7 cellular contexts compared by ENCODE assay signal in the genomic region with DNA sequence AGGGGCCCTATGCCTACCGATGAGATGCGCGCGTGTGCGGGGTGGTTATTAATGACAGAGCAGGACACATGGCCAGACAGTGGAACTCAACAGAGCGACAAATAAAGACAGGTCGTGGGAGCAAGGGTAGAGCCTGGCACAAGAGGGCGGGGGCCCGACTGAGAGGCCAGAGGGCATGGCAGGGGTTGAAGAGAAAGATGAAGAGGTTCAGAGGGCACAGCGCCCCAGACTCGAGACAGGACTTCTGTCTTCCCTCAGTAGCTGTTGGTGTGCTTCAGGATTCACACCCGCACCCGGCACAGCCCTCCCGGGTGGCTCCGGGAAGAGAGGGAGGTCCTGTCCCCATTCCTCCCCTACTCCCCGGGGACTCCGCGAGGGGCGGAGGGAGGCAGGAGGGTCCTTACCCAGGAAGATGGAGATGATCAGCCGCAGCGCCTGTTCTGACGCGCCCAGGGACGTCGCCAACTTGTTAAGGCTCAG. TPM values are rescaled to one million over a fixed set of nuclear protein-coding genes. Genes with fewer than 3 reads are reported as not detected.
DNase-seq lines count a peak whose midpoint lies in the region; ATAC-seq and TF ChIP-seq lines count a peak whose summit lies in the region.

No MANE protein-coding gene starts in this region.

- peak overlapping the region; percentile 92 for H2AFZ ChIP-seq in Loucy (ENCODE audit: low read length)

- H3K4me1 ChIP-seq in Loucy (ENCODE audit: insufficient read depth, low read length, poor library complexity, severe bottlenecking), result peaks cover 39% of the 10 kb centered on the region

- H3K36me3 ChIP-seq in Loucy (ENCODE audit: insufficient read depth, low read length), result no peaks in the 10 kb centered on the region

- in situ Hi-C loops in G401 (cut with HindIII; ENCODE audit: low sequenced_read_pairs), result no loop called here

- H3K36me3 Mint-ChIP-seq in activated naive CD8-positive, alpha-beta T cell treated with anti-CD3 and anti-CD28 coated beads, Interleukin-2, amount 50 U/mL, for 24 hours (ENCODE audit: low read depth), result peaks cover 3% of the 10 kb centered on the region
- H3K36me3 Mint-ChIP-seq in stimulated activated naive B cell treated with anti-CD40 and anti-IgM and Interleukin-4, amounts not matched to agents 10 μg/mL and 1 μg/mL and 100 μg/mL, for 72 hours, result peaks cover 10 to 17% of the 10 kb centered on the region in 2 donors

- H3K9me2 ChIP-seq in Loucy (replicated peaks; ENCODE audit: low read depth, low read length), result no peaks in the 10 kb centered on the region

- TF ChIP-seq CTCF in Loucy (conservative IDR thresholded peaks at IDR 0.05; ENCODE audit: low read length), result no peak

- peak overlapping the region; percentile 95 for H3K4me2 ChIP-seq in Loucy (ENCODE audit: low read depth, low read length, poor library complexity, severe bottlenecking)

- H3K4me3 Mint-ChIP-seq in activated naive CD8-positive, alpha-beta T cell treated with anti-CD3 and anti-CD28 coated beads, Interleukin-2, amount 50 U/mL, for 24 hours, result peak overlapping the region; percentile 96
- peak overlapping the region; percentile 84 to 93 for H3K4me3 Mint-ChIP-seq in stimulated activated naive B cell treated with anti-CD40 and anti-IgM and Interleukin-4, amounts not matched to agents 10 μg/mL and 1 μg/mL and 100 μg/mL, for 72 hours

- peaks cover 35% of the 10 kb centered on the region for H3K79me2 ChIP-seq in Loucy (ENCODE audit: insufficient read depth, low read length)

- peak; percentile 29 for ATAC-seq in GM21447 (IDR thresholded peaks at IDR 0.05; ENCODE audit: unreplicated experiment)
- peak; percentile 29 for ATAC-seq in activated naive CD8-positive, alpha-beta T cell treated with anti-CD3 and anti-CD28 coated beads, Interleukin-2, amount 50 U/mL, for 24 hours
- ATAC-seq in stimulated activated naive B cell treated with anti-CD40 and anti-IgM and Interleukin-4, amounts not matched to agents 10 μg/mL and 1 μg/mL and 100 μg/mL, for 72 hours (replicated peaks), result peak; percentile 41 to 47

- no peaks in the 10 kb centered on the region for H3K27me3 Mint-ChIP-seq in activated naive CD8-positive, alpha-beta T cell treated with anti-CD3 and anti-CD28 coated beads, Interleukin-2, amount 50 U/mL, for 24 hours
- H3K27me3 Mint-ChIP-seq in stimulated activated naive B cell treated with anti-CD40 and anti-IgM and Interleukin-4, amounts not matched to agents 10 μg/mL and 1 μg/mL and 100 μg/mL, for 72 hours, result no peaks in the 10 kb centered on the region

- H3K9me3 Mint-ChIP-seq in activated naive CD8-positive, alpha-beta T cell treated with anti-CD3 and anti-CD28 coated beads, Interleukin-2, amount 50 U/mL, for 24 hours, result no peaks in the 10 kb centered on the region
- no peaks in the 10 kb centered on the region for H3K9me3 Mint-ChIP-seq in stimulated activated naive B cell treated with anti-CD40 and anti-IgM and Interleukin-4, amounts not matched to agents 10 μg/mL and 1 μg/mL and 100 μg/mL, for 72 hours

- peaks cover 18% of the 10 kb centered on the region for H4K20me1 ChIP-seq in Loucy (ENCODE audit: insufficient read depth, low read length, poor library complexity, severe bottlenecking)

- peaks cover 22% of the 10 kb centered on the region for H3K4me1 Mint-ChIP-seq in activated naive CD8-positive, alpha-beta T cell treated with anti-CD3 and anti-CD28 coated beads, Interleukin-2, amount 50 U/mL, for 24 hours
- peaks cover 16 to 17% of the 10 kb centered on the region in 2 donors for H3K4me1 Mint-ChIP-seq in stimulated activated naive B cell treated with anti-CD40 and anti-IgM and Interleukin-4, amounts not matched to agents 10 μg/mL and 1 μg/mL and 100 μg/mL, for 72 hours

- H3K9me3 ChIP-seq in Loucy (ENCODE audit: insufficient read depth, low read depth, low read length), result no peaks in the 10 kb centered on the region
- no peaks in the 10 kb centered on the region for H3K9me3 ChIP-seq in iPS-18c (ENCODE audit: control insufficient read depth, insufficient read depth, low read length)

- DNase-seq in G401 (ENCODE audit: low spot score) (peak; percentile 47), ureter (ENCODE audit: low spot score) (no peak)
- no peak for DNase-seq in activated naive CD8-positive, alpha-beta T cell treated with anti-CD3 and anti-CD28 coated beads, Interleukin-2, amount 50 U/mL, for 24 hours
- no peak for DNase-seq in stimulated activated naive B cell treated with anti-CD40 and anti-IgM and Interleukin-4, amounts not matched to agents 10 μg/mL and 1 μg/mL and 100 μg/mL, for 72 hours

- peak overlapping the region; percentile 77 for H3K9ac ChIP-seq in Loucy (ENCODE audit: low read depth, low read length, poor library complexity, severe bottlenecking)

- H3K4me3 ChIP-seq in Loucy (ENCODE audit: low read length, poor library complexity, severe bottlenecking) (peak overlapping the region; percentile 89), iPS-18c (ENCODE audit: insufficient read depth, low read depth, low read length) (peak overlapping the region; percentile 89)

- H3K27ac Mint-ChIP-seq in activated naive CD8-positive, alpha-beta T cell treated with anti-CD3 and anti-CD28 coated beads, Interleukin-2, amount 50 U/mL, for 24 hours, result peak overlapping the region; percentile 80
- H3K27ac Mint-ChIP-seq in stimulated activated naive B cell treated with anti-CD40 and anti-IgM and Interleukin-4, amounts not matched to agents 10 μg/mL and 1 μg/mL and 100 μg/mL, for 72 hours, result peak overlapping the region; percentile 95

- H3F3A ChIP-seq in Loucy (ENCODE audit: low read depth), result no peaks in the 10 kb centered on the region; the same call in 1 of the 2 replicates

- H3K27me3 ChIP-seq in Loucy (ENCODE audit: insufficient read depth, low read length, poor library complexity, severe bottlenecking), result no peaks in the 10 kb centered on the region

RNA-seq across cellular contexts. Expression of gene LPCAT3, which starts 0.4 kb away (rescaled TPM):
- 59.1 and 68.3 TPM in 2 replicates for total RNA-seq in G401 (2014; rRNA removed; shearing (Covaris generic))
- 95.9 TPM for total RNA-seq in ureter

RNA-seq across cellular contexts. Expression of gene C1S, which starts 42.6 kb away (rescaled TPM):
- 3.3 and 4.1 TPM in 2 replicates for total RNA-seq in G401 (2014; rRNA removed; shearing (Covaris generic))
- 293 TPM for total RNA-seq in ureter

RNA-seq across cellular contexts. Expression of gene EMG1, which starts 47.2 kb away (rescaled TPM):
- total RNA-seq in G401 (2014; rRNA removed; shearing (Covaris generic)), result 76.4 and 83.4 TPM in 2 replicates
- total RNA-seq in ureter, result 68.0 TPM

RNA-seq across cellular contexts. Expression of gene PHB2, which starts 47.4 kb away (rescaled TPM):
- total RNA-seq in G401 (2014; rRNA removed; shearing (Covaris generic)), result 667 and 679 TPM in 2 replicates
- total RNA-seq in ureter, result 221 TPM

Comparison
In these comparisons a context has a peak if more than half of its experiments do, and no peak if none do; other contexts are left out.
1. RNA of gene C1S, which starts 42.6 kb away (total RNA-seq): 293 TPM in ureter (single experiment); 3.3 to 4.1 TPM in G401; every median in the first group is over 10 times any median in the second.
2. Peak in every context shown above with its lines, with median percentiles within 50 percentile points of each other: ATAC-seq.